ENCODE assay signal across 8 cellular contexts in the genomic region with DNA sequence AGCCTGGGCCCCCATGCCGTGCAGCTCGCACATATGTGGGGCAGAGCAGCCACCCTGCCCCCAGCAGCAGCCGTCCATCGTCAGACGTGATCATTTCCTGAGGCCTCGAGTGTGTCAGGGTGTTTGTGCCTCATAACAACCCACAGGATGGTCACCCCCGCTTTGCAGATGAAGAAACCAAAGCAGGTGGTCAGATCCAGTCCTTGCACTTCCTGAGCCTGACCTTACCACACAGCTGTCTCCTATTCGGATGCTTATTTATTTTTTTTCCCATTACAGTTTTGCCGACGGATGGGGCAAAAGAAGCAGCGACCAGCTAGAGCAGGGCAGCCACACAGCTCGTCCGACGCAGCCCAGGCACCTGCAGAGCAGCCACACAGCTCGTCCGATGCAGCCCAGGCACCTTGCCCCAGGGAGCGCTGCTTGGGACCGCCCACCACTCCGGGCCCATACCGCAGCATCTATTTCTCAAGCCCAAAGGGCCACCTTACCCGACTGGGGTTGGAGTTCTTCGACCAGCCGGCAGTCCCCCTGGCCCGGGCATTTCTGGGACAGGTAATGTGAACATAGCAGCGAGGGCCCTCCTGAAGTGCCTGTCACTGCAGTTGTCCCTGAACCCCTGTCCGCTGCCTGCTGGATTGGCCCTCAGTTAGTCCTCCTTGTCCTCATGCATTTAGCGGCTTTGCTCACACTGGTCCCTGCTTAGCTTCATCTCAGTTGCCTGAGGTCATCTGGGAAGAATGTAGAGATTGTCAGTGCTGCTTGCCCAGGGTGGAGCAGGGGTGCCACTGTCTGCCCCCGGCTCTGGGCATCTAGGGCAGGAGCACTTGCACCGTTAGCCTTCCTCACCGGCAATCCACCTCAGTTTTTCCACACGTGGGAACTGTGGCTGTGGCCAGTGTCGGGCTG. TPM values are rescaled to one million over a fixed set of nuclear protein-coding genes. Genes with fewer than 3 reads are reported as not detected.
DNase-seq lines count a peak whose midpoint lies in the region; ATAC-seq and TF ChIP-seq lines count a peak whose summit lies in the region.

No MANE protein-coding gene starts in this region.

- no peaks in the 10 kb centered on the region for H3F3A ChIP-seq in PC-3 (ENCODE audit: low read length, unreplicated experiment)

- DNase-seq in EL = peak; percentile 34
- DNase-seq in PC-3 = no peak
- DNase-seq in endothelial cell (ENCODE audit: low spot score) = no peak
- DNase-seq in progenitor cell of endocrine pancreas (ENCODE audit: low spot score, unreplicated experiment) = no peak
- no peak for DNase-seq in HK-2 (ENCODE audit: unreplicated experiment)
- no peak for DNase-seq in cerebellar cortex (ENCODE audit: low spot score)
- DNase-seq in stimulated activated naive CD4-positive, alpha-beta T cell (lab: John Stamatoyannopoulos, UW) = no peak

- H3K27ac Mint-ChIP-seq in endothelial cell (ENCODE audit: unreplicated experiment) (no peak overlapping the region), progenitor cell of endocrine pancreas (peak overlapping the region; percentile 73)

- peaks cover 11% of the 10 kb centered on the region for H3K27me3 Mint-ChIP-seq in endothelial cell (ENCODE audit: unreplicated experiment)
- peaks cover 6% of the 10 kb centered on the region for H3K27me3 Mint-ChIP-seq in progenitor cell of endocrine pancreas

- ATAC-seq in PC-3 (no peak), GM21515 (IDR thresholded peaks at IDR 0.05; ENCODE audit: unreplicated experiment) (no peak)

- POLR2A ChIA-PET in PC-3 (lab: Charles Lee; ENCODE audit: unreplicated experiment) = no interaction called here

- H3K4me1 ChIP-seq in PC-3 (ENCODE audit: insufficient read depth, low read length) = peaks cover 29% of the 10 kb centered on the region

- BruUV-seq in PC-3 (replicated peaks; lab: Mats Ljungman, UMichigan) = no TSS peak

- TF ChIP-seq CTCF in PC-3 (conservative IDR thresholded peaks at IDR 0.05; ENCODE audit: low read depth, low read length) = no peak
- no peak for TF ChIP-seq CTCF in endothelial cell (IDR thresholded peaks at IDR 0.05; ENCODE audit: unreplicated experiment)
- TF ChIP-seq CTCF in progenitor cell of endocrine pancreas (IDR thresholded peaks at IDR 0.05; ENCODE audit: unreplicated experiment) = no peak

- no peaks in the 10 kb centered on the region for H3K9me2 ChIP-seq in PC-3 (replicated peaks; ENCODE audit: low read length)

- no peaks in the 10 kb centered on the region for H3K36me3 ChIP-seq in PC-3 (ENCODE audit: low read depth, low read length)

- H2AFZ ChIP-seq in PC-3 (ENCODE audit: low read length) = no peak overlapping the region

- H3K27ac ChIP-seq in PC-3 (ENCODE audit: low read length) = no peak overlapping the region

- H3K9me3 ChIP-seq in PC-3 (ENCODE audit: low read length) = no peaks in the 10 kb centered on the region

- peaks cover 26% of the 10 kb centered on the region for H3K4me1 Mint-ChIP-seq in endothelial cell (ENCODE audit: unreplicated experiment)
- peaks cover 15% of the 10 kb centered on the region for H3K4me1 Mint-ChIP-seq in progenitor cell of endocrine pancreas (ENCODE audit: low read depth)

- H4K20me1 ChIP-seq in PC-3 (ENCODE audit: low read length) = 0 out of 2 replicates have a peak, but pooled peaks cover 1% of the 10 kb centered on the region

- peak overlapping the region; percentile 89 for H3K4me3 Mint-ChIP-seq in endothelial cell (ENCODE audit: unreplicated experiment)
- H3K4me3 Mint-ChIP-seq in progenitor cell of endocrine pancreas (ENCODE audit: low read depth) = peak overlapping the region; percentile 84

- H3K4me2 ChIP-seq in PC-3 (ENCODE audit: low read length) = peak overlapping the region; percentile 94

- no peaks in the 10 kb centered on the region for H3K9me3 Mint-ChIP-seq in endothelial cell (ENCODE audit: unreplicated experiment)
- H3K9me3 Mint-ChIP-seq in progenitor cell of endocrine pancreas (ENCODE audit: low read depth) = no peaks in the 10 kb centered on the region

- H3K36me3 Mint-ChIP-seq in endothelial cell (ENCODE audit: low read depth, unreplicated experiment) (peaks cover 3% of the 10 kb centered on the region), progenitor cell of endocrine pancreas (ENCODE audit: insufficient read depth) (peaks cover 3% of the 10 kb centered on the region)

- H3K4me3 ChIP-seq in PC-3 (ENCODE audit: low read length) = peak overlapping the region; percentile 84

- CTCF ChIA-PET in PC-3 (lab: Charles Lee) = no interaction called here

- no peaks in the 10 kb centered on the region for H3K27me3 ChIP-seq in PC-3 (ENCODE audit: low read length)

- intact Hi-C loops in PC-3 (cut with micrococcal nuclease) = no loop called here

- H3K79me2 ChIP-seq in PC-3 (ENCODE audit: low read length) = peaks cover 10% of the 10 kb centered on the region

- no peak overlapping the region for H3K9ac ChIP-seq in PC-3 (ENCODE audit: low read length)

RNA-seq across cellular contexts. Expression of a gene that starts 1.4 kb away (rescaled TPM):
- total RNA-seq in PC-3 (2014; rRNA removed) = 147 and 175 TPM in 2 replicates
- total RNA-seq in endothelial cell (ENCODE audit: unreplicated experiment) = 38.6 TPM
- 32.4 and 35.2 TPM in 2 replicates for total RNA-seq in progenitor cell of endocrine pancreas

RNA-seq across cellular contexts. Expression of a gene that starts 7.0 kb away (rescaled TPM):
- 23.3 and 26.3 TPM in 2 replicates for total RNA-seq in PC-3 (2014; rRNA removed)
- 60.7 TPM for total RNA-seq in endothelial cell (ENCODE audit: unreplicated experiment)
- 51.3 and 58.2 TPM in 2 replicates for total RNA-seq in progenitor cell of endocrine pancreas

RNA-seq across cellular contexts. Expression of a gene that starts 25.8 kb away (rescaled TPM):
- total RNA-seq in PC-3 (2014; rRNA removed) = 45.8 and 62.2 TPM in 2 replicates
- total RNA-seq in endothelial cell (ENCODE audit: unreplicated experiment) = 30.6 TPM
- 52.0 and 53.9 TPM in 2 replicates for total RNA-seq in progenitor cell of endocrine pancreas

RNA-seq across cellular contexts. Expression of a gene that starts 26.0 kb away (rescaled TPM):
- total RNA-seq in PC-3 (2014; rRNA removed) = 20.3 and 30.2 TPM in 2 replicates
- total RNA-seq in endothelial cell (ENCODE audit: unreplicated experiment) = 11.9 TPM
- 11.1 and 13.9 TPM in 2 replicates for total RNA-seq in progenitor cell of endocrine pancreas

RNA-seq across cellular contexts. Expression of a gene that starts 59.1 kb away (rescaled TPM):
- total RNA-seq in PC-3 (2014; rRNA removed) (14.9 and 22.2 TPM in 2 replicates), endothelial cell (ENCODE audit: unreplicated experiment) (39.1 TPM), progenitor cell of endocrine pancreas (55.0 and 60.8 TPM in 2 replicates)
